Comparison of ENCODE assay signal across 21 cellular contexts in genomic region chr9:6924149-6924548, GRCh38.
A peak's percentile ranks its signal among the peaks of the same experiment; 100 is the strongest.
DNase-seq lines count a peak whose midpoint lies in the region; TF ChIP-seq lines count a peak whose summit lies in the region.
"Had no signal": no experiment of that assay in that cellular context is flagged by ENCODE, and none has a peak within 500 bp of the region (broad histone marks: within the 10 kb centered on the region; RNA-seq: fewer than 3 reads in every experiment).

No MANE protein-coding gene starts in this region.

- H3K36me3 Mint-ChIP-seq in progenitor cell of endocrine pancreas (ENCODE audit: insufficient read depth), result peaks cover 7% of the 10 kb centered on the region
- peaks cover 12% of the 10 kb centered on the region for H3K36me3 Mint-ChIP-seq in activated T-helper 1 cell treated with anti-CD3 and anti-CD28 coated beads, Interleukin-12 subunit alpha, Interleukin-12 subunit beta, Interleukin-2, Interleukin-4 antibody, amounts not matched to agents 30 ng/mL and 10 ng/mL and 1 ng/mL, durations not matched to agents 14 hours and 24 hours and 36 hours (ENCODE audit: low read depth)

- H3K27me3 ChIP-seq in ovary, result no peaks in the 10 kb centered on the region
- H3K27me3 ChIP-seq: BLaER1 had no signal

- peaks cover 2% of the 10 kb centered on the region for H3K4me1 ChIP-seq in ovary (ENCODE audit: insufficient read depth)
- H3K4me1 ChIP-seq: A549, BLaER1 had no signal

- peak overlapping the region; percentile 30 for H3K27ac Mint-ChIP-seq in progenitor cell of endocrine pancreas
- no peak overlapping the region for H3K27ac Mint-ChIP-seq in activated T-helper 1 cell treated with anti-CD3 and anti-CD28 coated beads, Interleukin-12 subunit alpha, Interleukin-12 subunit beta, Interleukin-2, Interleukin-4 antibody, amounts not matched to agents 30 ng/mL and 10 ng/mL and 1 ng/mL, durations not matched to agents 14 hours and 24 hours and 36 hours
- H3K27ac Mint-ChIP-seq: CD8-positive, alpha-beta T cell; HFFc6 had no signal

- no peaks in the 10 kb centered on the region for H3K36me3 ChIP-seq in ovary

- in situ Hi-C loops in G401 (cut with HindIII; ENCODE audit: low sequenced_read_pairs), result no loop called here

- 77 to 96% (median 85%) methylated on average over 3 of the region's 3 CpGs for WGBS in ovary, 3 donors

- H3K4me1 Mint-ChIP-seq in progenitor cell of endocrine pancreas (ENCODE audit: low read depth), result peaks cover 31% of the 10 kb centered on the region
- peaks cover 15% of the 10 kb centered on the region for H3K4me1 Mint-ChIP-seq in activated T-helper 1 cell treated with anti-CD3 and anti-CD28 coated beads, Interleukin-12 subunit alpha, Interleukin-12 subunit beta, Interleukin-2, Interleukin-4 antibody, amounts not matched to agents 30 ng/mL and 10 ng/mL and 1 ng/mL, durations not matched to agents 14 hours and 24 hours and 36 hours (ENCODE audit: low read depth)

- H3K9me3 ChIP-seq in ovary, result no peaks in the 10 kb centered on the region
- H3K9me3 ChIP-seq: A549 had no signal

- no peak overlapping the region for H3K4me3 Mint-ChIP-seq in progenitor cell of endocrine pancreas (ENCODE audit: low read depth)
- no peak overlapping the region for H3K4me3 Mint-ChIP-seq in activated T-helper 1 cell treated with anti-CD3 and anti-CD28 coated beads, Interleukin-12 subunit alpha, Interleukin-12 subunit beta, Interleukin-2, Interleukin-4 antibody, amounts not matched to agents 30 ng/mL and 10 ng/mL and 1 ng/mL, durations not matched to agents 14 hours and 24 hours and 36 hours
- H3K4me3 Mint-ChIP-seq: CD8-positive, alpha-beta T cell; HFFc6 had no signal

- no peak for TF ChIP-seq POLR2A in ovary (IDR thresholded peaks at IDR 0.05)

- TF ChIP-seq EP300 in ovary (IDR thresholded peaks at IDR 0.05), result no peak

- peaks cover 6% of the 10 kb centered on the region for H3K9me3 Mint-ChIP-seq in progenitor cell of endocrine pancreas (ENCODE audit: low read depth)
- peaks cover 2% of the 10 kb centered on the region for H3K9me3 Mint-ChIP-seq in activated T-helper 1 cell treated with anti-CD3 and anti-CD28 coated beads, Interleukin-12 subunit alpha, Interleukin-12 subunit beta, Interleukin-2, Interleukin-4 antibody, amounts not matched to agents 30 ng/mL and 10 ng/mL and 1 ng/mL, durations not matched to agents 14 hours and 24 hours and 36 hours
- H3K9me3 Mint-ChIP-seq: CD8-positive, alpha-beta T cell; HFFc6 had no signal

- intact Hi-C loops in activated T-helper 1 cell treated with anti-CD3 and anti-CD28 coated beads, Interleukin-12 subunit alpha, Interleukin-12 subunit beta, Interleukin-2, Interleukin-4 antibody, amounts not matched to agents 30 ng/mL and 10 ng/mL and 1 ng/mL, durations not matched to agents 14 hours and 24 hours and 36 hours (cut with micrococcal nuclease), result no loop called here
- intact Hi-C loops in ovary (cut with DNase I), result no loop called here

- DNase-seq in NCI-H524 (lab: John Stamatoyannopoulos, UW) (peak; percentile 21 to 65), NCI-H524 treated with DMSO at 0.1 percent for 48 hours (lab: John Stamatoyannopoulos, UW) (no peak), G401 (ENCODE audit: low spot score) (peak; percentile 60), progenitor cell of endocrine pancreas (ENCODE audit: low spot score, unreplicated experiment) (no peak), ovary (no peak), NCI-H510A (lab: John Stamatoyannopoulos, UW) (no peak)
- no peak for DNase-seq in activated T-helper 1 cell treated with anti-CD3 and anti-CD28 coated beads, Interleukin-12 subunit alpha, Interleukin-12 subunit beta, Interleukin-2, Interleukin-4 antibody, amounts not matched to agents 30 ng/mL and 10 ng/mL and 1 ng/mL, durations not matched to agents 14 hours and 24 hours and 36 hours (ENCODE audit: low spot score)
- DNase-seq: Calu3; CD8-positive, alpha-beta T cell; H7; HFFc6; NCI-H1105 treated with DMSO at 0.1 percent for 48 hours; NCI-H187; NCI-H2107; NCI-H345; PC-3; RPMI8226; SIG-M5 had no signal

- no peaks in the 10 kb centered on the region for H3K27me3 Mint-ChIP-seq in progenitor cell of endocrine pancreas
- no peaks in the 10 kb centered on the region for H3K27me3 Mint-ChIP-seq in activated T-helper 1 cell treated with anti-CD3 and anti-CD28 coated beads, Interleukin-12 subunit alpha, Interleukin-12 subunit beta, Interleukin-2, Interleukin-4 antibody, amounts not matched to agents 30 ng/mL and 10 ng/mL and 1 ng/mL, durations not matched to agents 14 hours and 24 hours and 36 hours (ENCODE audit: insufficient read depth)

- H3K4me3 ChIP-seq in ovary, result no peak overlapping the region
- H3K4me3 ChIP-seq: A549, BLaER1 had no signal

- peak overlapping the region; percentile 83 for H3K27ac ChIP-seq in VCaP
- no peak overlapping the region for H3K27ac ChIP-seq in ovary
- H3K27ac ChIP-seq: A549, BLaER1 had no signal

- no peak for TF ChIP-seq CTCF in VCaP (conservative IDR thresholded peaks at IDR 0.05)
- no peak for TF ChIP-seq CTCF in progenitor cell of endocrine pancreas (IDR thresholded peaks at IDR 0.05; ENCODE audit: unreplicated experiment)
- TF ChIP-seq CTCF in ovary (IDR thresholded peaks at IDR 0.05), result no peak

Comparison
In these comparisons a context has a peak if more than half of its experiments do, and no peak if none do; other contexts are left out.
1. DNase-seq: peak in NCI-H524 (2 of 2) and G401 (single experiment); none in NCI-H524 treated with DMSO at 0.1 percent for 48 hours (single experiment), progenitor cell of endocrine pancreas (single experiment), activated T-helper 1 cell treated with anti-CD3 and anti-CD28 coated beads, Interleukin-12 subunit alpha, Interleukin-12 subunit beta, Interleukin-2, Interleukin-4 antibody, amounts not matched to agents 30 ng/mL and 10 ng/mL and 1 ng/mL, durations not matched to agents 14 hours and 24 hours and 36 hours (single experiment), ovary (0 of 5) and NCI-H510A (single experiment).